In the genomic region with DNA sequence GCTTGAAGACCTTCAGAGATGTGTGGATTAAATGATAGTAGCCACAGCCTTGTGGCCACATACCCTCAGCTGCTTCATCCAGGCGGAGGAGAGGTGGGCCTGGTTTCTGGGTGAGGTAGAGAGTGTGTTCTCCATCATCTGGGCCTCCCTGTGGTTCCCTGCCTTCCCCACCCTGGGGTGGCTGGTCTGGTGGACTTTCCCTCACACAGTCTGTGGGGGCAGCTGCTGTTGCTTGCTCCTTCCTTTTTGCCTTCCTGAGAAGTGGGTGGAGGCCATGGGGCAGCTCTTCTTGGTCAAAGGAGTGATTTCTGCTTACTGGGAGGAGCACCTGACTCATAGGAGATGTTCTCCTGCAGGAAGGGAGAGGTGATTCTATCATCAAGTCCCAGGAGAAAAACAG, we compare ENCODE assay signal across 1 cellular context.
TF ChIP-seq lines count a peak whose summit lies in the region.

No MANE protein-coding gene starts in this region.

TF ChIP-seq in WTC11, 78 proteins besides CTCF, POLR2A, EP300 and RAD21 (continued from another document):
- TF ChIP-seq, protein P1, sequence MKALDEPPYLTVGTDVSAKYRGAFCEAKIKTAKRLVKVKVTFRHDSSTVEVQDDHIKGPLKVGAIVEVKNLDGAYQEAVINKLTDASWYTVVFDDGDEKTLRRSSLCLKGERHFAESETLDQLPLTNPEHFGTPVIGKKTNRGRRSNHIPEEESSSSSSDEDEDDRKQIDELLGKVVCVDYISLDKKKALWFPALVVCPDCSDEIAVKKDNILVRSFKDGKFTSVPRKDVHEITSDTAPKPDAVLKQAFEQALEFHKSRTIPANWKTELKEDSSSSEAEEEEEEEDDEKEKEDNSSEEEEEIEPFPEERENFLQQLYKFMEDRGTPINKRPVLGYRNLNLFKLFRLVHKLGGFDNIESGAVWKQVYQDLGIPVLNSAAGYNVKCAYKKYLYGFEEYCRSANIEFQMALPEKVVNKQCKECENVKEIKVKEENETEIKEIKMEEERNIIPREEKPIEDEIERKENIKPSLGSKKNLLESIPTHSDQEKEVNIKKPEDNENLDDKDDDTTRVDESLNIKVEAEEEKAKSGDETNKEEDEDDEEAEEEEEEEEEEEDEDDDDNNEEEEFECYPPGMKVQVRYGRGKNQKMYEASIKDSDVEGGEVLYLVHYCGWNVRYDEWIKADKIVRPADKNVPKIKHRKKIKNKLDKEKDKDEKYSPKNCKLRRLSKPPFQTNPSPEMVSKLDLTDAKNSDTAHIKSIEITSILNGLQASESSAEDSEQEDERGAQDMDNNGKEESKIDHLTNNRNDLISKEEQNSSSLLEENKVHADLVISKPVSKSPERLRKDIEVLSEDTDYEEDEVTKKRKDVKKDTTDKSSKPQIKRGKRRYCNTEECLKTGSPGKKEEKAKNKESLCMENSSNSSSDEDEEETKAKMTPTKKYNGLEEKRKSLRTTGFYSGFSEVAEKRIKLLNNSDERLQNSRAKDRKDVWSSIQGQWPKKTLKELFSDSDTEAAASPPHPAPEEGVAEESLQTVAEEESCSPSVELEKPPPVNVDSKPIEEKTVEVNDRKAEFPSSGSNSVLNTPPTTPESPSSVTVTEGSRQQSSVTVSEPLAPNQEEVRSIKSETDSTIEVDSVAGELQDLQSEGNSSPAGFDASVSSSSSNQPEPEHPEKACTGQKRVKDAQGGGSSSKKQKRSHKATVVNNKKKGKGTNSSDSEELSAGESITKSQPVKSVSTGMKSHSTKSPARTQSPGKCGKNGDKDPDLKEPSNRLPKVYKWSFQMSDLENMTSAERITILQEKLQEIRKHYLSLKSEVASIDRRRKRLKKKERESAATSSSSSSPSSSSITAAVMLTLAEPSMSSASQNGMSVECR (CRISPR knock-in tag; IDR thresholded peaks at IDR 0.05; ENCODE audit: borderline replicate concordance): no peak
- TF ChIP-seq, protein P2, sequence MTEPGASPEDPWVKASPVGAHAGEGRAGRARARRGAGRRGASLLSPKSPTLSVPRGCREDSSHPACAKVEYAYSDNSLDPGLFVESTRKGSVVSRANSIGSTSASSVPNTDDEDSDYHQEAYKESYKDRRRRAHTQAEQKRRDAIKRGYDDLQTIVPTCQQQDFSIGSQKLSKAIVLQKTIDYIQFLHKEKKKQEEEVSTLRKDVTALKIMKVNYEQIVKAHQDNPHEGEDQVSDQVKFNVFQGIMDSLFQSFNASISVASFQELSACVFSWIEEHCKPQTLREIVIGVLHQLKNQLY (CRISPR knock-in tag; IDR thresholded peaks at IDR 0.05): no peak
- TF ChIP-seq, protein P3, sequence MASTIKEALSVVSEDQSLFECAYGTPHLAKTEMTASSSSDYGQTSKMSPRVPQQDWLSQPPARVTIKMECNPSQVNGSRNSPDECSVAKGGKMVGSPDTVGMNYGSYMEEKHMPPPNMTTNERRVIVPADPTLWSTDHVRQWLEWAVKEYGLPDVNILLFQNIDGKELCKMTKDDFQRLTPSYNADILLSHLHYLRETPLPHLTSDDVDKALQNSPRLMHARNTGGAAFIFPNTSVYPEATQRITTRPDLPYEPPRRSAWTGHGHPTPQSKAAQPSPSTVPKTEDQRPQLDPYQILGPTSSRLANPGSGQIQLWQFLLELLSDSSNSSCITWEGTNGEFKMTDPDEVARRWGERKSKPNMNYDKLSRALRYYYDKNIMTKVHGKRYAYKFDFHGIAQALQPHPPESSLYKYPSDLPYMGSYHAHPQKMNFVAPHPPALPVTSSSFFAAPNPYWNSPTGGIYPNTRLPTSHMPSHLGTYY (CRISPR knock-in tag; IDR thresholded peaks at IDR 0.05): no peak
- TF ChIP-seq, protein P4, sequence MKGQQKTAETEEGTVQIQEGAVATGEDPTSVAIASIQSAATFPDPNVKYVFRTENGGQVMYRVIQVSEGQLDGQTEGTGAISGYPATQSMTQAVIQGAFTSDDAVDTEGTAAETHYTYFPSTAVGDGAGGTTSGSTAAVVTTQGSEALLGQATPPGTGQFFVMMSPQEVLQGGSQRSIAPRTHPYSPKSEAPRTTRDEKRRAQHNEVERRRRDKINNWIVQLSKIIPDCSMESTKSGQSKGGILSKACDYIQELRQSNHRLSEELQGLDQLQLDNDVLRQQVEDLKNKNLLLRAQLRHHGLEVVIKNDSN (CRISPR knock-in tag; IDR thresholded peaks at IDR 0.05): no peak
- TF ChIP-seq ZNF317 (CRISPR knock-in tag; IDR thresholded peaks at IDR 0.05; ENCODE audit: borderline replicate concordance, low read depth) (no peak), TP53 (CRISPR knock-in tag; IDR thresholded peaks at IDR 0.05) (no peak)
